ENCODE assay signal across 7 cellular contexts in the genomic region with DNA sequence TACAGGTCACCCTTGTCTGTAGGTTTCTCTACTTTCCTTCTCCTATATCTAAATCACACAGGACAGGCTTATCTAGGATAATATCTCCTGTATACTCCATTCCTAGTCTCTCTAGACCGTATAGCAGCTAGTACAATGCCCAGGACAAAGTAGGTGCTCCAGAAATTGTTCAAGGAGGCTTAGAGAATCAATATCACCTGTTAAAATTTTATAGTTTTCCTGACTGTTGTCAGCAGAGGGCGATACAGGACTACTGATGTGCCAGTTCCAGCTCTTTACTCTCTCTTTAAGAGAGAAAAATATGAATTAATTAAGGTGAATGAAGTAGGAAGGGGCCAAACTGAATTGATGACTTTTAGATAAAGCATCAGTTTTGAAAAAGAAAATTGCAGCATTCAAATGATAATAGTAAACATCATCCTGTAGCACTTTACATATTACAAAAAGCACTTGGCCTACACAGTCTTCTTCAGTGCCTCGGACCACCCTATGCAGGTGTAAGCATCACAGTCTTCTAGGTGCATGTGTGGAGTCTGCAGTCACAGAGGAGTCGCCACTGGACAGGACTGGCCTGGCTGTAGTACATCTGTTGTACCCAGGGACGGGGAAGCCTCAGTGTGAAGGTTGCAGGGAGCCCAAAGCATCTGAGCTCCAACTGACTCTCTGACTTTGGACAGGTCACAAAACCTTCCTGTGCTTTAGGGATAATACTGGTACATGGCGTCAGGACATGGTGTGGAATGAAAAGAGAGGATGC.
DNase-seq lines count a peak whose midpoint lies in the region; ATAC-seq, FAIRE-seq and TF ChIP-seq lines count a peak whose summit lies in the region.

No MANE protein-coding gene starts in this region.

- H2AFZ ChIP-seq in mammary epithelial cell (ENCODE audit: low read depth, low read length) (no peak overlapping the region), HepG2 (ENCODE audit: low read length) (no peak overlapping the region)

- WGBS in mammary epithelial cell (ENCODE audit: low coverage, missing lambda C conversion rate): 41% methylated on average over 6 of the region's 6 CpGs
- WGBS in HepG2 (ENCODE audit: low lambda C conversion rate): 14% methylated on average over 6 of the region's 6 CpGs
- WGBS in tibial nerve, 2 donors: 39 to 42% methylated on average over 6 of the region's 6 CpGs

- H3K4me2 ChIP-seq in mammary epithelial cell (ENCODE audit: insufficient read depth, low read depth, low read length) (no peak overlapping the region), HepG2 (ENCODE audit: low read depth, low read length) (peak overlapping the region; percentile 55)

- H3K27me3 ChIP-seq in RWPE2 (ENCODE audit: insufficient read depth, poor library complexity, severe bottlenecking): no peaks in the 10 kb centered on the region
- no peaks in the 10 kb centered on the region for H3K27me3 ChIP-seq in mammary epithelial cell (ENCODE audit: insufficient read depth, low read length)
- H3K27me3 ChIP-seq in HepG2 (ENCODE audit: control insufficient read depth in 1 of 2, insufficient read depth in 2 of 2, low read length in 2 of 2): no peaks in the 10 kb centered on the region
- H3K27me3 ChIP-seq in tibial nerve: no peaks in the 10 kb centered on the region

- H3K4me1 ChIP-seq in RWPE2 (ENCODE audit: insufficient read depth, poor library complexity, severe bottlenecking) (no peaks in the 10 kb centered on the region), mammary epithelial cell (ENCODE audit: insufficient read depth, low read length) (peaks cover 3% of the 10 kb centered on the region), HepG2 (ENCODE audit: insufficient read depth, low read length) (peaks cover 11% of the 10 kb centered on the region), tibial nerve (peaks cover 0 to 10% (median 2%) of the 10 kb centered on the region in 4 donors)

- TF ChIP-seq EP300 in HepG2 (IDR thresholded peaks at IDR 0.05; ENCODE audit: low read depth in 2 of 2, low read length in 2 of 2) (no peak), HepG2 (CRISPR knock-in tag; IDR thresholded peaks at IDR 0.05; ENCODE audit: borderline replicate concordance) (no peak), tibial nerve (IDR thresholded peaks at IDR 0.05) (no peak)

- intact Hi-C loops in mammary epithelial cell (cut with micrococcal nuclease) (loop anchor here (1.0 to 2.0 kb wide), 8 partner anchors 59 to 906 kb away; a partner anchor contains a TSS), HepG2 (cut with micrococcal nuclease; ENCODE audit: unreplicated experiment) (loop anchor here (1.0 kb wide), 4 partner anchors 247 to 795 kb away; no protein-coding TSS in a partner anchor)

- CTCF ChIA-PET in mammary epithelial cell (lab: Charles Lee; ENCODE audit: low non-redundant PET) (interaction anchor here (0.7 to 1.3 kb wide), 4 partner anchors 56 to 660 kb away, joined by 3 to 16 read pairs (median 4); no protein-coding TSS in a partner anchor), HepG2 (lab: Yijun Ruan, JAX; ENCODE audit: low intra/inter-chr PET ratio, low total read pairs) (interaction anchor here (0.8 to 2.6 kb wide), 6 partner anchors 250 to 907 kb away, joined by 3 to 22 read pairs (median 5); no protein-coding TSS in a partner anchor)

- in situ Hi-C loops in mammary epithelial cell (cut with MboI; ENCODE audit: low sequenced_read_pairs in 2 of 2) (loop anchor here (10.0 to 25.0 kb wide), 4 partner anchors 448 to 798 kb away; no protein-coding TSS in a partner anchor), HepG2 (cut with HindIII; ENCODE audit: extremely low pct_ligation_motif_present, low pct_unique_long_range_greater_than_20kb) (loop anchor here (5.0 kb wide), 1 partner anchor 663 kb away; no protein-coding TSS in a partner anchor)

- H3K36me3 ChIP-seq in RWPE2 (ENCODE audit: low read depth) (no peaks in the 10 kb centered on the region), mammary epithelial cell (ENCODE audit: insufficient read depth, low read length) (no peaks in the 10 kb centered on the region), HepG2 (replicated peaks in 1 of 2; ENCODE audit: control insufficient read depth in 1 of 2, insufficient read depth in 2 of 2, low read length in 2 of 2) (no peaks in the 10 kb centered on the region), tibial nerve (no peaks in the 10 kb centered on the region)

- FAIRE-seq in HepG2 (lab: Jason Lieb, UNC): peak; percentile 28

- dilution Hi-C loops in mammary epithelial cell (cut with HindIII; ENCODE audit: low sequenced_read_pairs): no loop called here

- H3K4me3 ChIP-seq in RWPE2 (ENCODE audit: severe bottlenecking) (no peak overlapping the region), mammary epithelial cell (replicated peaks in 1 of 3; ENCODE audit: insufficient read depth in 1 of 3, low read depth in 2 of 3, low read length in 3 of 3) (no peak overlapping the region), HepG2 (replicated peaks in 1 of 3; ENCODE audit: insufficient read depth in 1 of 3, low read depth in 2 of 3, low read length in 3 of 3) (no peak overlapping the region), tibial nerve (no peak overlapping the region)

- ATAC-seq in RWPE2 (ENCODE audit: low read depth) (peak; percentile 70), HepG2 (peak; percentile 80), GM18498 (IDR thresholded peaks at IDR 0.05; ENCODE audit: unreplicated experiment) (no peak)

- H3K9me3 ChIP-seq in RWPE2 (ENCODE audit: severe bottlenecking) (no peaks in the 10 kb centered on the region), mammary epithelial cell (replicated peaks; ENCODE audit: insufficient read depth, low read length) (no peaks in the 10 kb centered on the region), HepG2 (ENCODE audit: low read length) (no peaks in the 10 kb centered on the region), tibial nerve (no peaks in the 10 kb centered on the region)

- DNase-seq in EL (peak; percentile 56), KG1 (lab: John Stamatoyannopoulos, UW) (peak; percentile 29), RWPE2 (ENCODE audit: low spot score) (no peak), mammary epithelial cell (no peak), HepG2 (ENCODE audit: low spot score) (peak; percentile 43), tibial nerve (ENCODE audit: low spot score in 2 of 2) (peak in 1 of 2 donors; percentile 47)

- TF ChIP-seq POLR2A in HepG2 (IDR thresholded peaks at IDR 0.05; ENCODE audit: insufficient read depth in 1 of 2, low read depth in 2 of 2, low read length in 2 of 2) (no peak), tibial nerve (IDR thresholded peaks at IDR 0.05) (no peak)

- TF ChIP-seq RAD21 in HepG2 (CRISPR knock-in tag; IDR thresholded peaks at IDR 0.05): peak; percentile 71

- H3K27ac ChIP-seq in RWPE2 (ENCODE audit: poor library complexity, severe bottlenecking): no peak overlapping the region
- H3K27ac ChIP-seq in mammary epithelial cell (ENCODE audit: insufficient read depth, low read depth, low read length): no peak overlapping the region
- H3K27ac ChIP-seq in HepG2 (ENCODE audit: extremely low read length, insufficient read depth, low read length): no peak overlapping the region
- H3K27ac ChIP-seq in tibial nerve: no peak overlapping the region

- no peak overlapping the region for H3K9ac ChIP-seq in mammary epithelial cell (ENCODE audit: insufficient read depth, low read length)
- no peak overlapping the region for H3K9ac ChIP-seq in HepG2 (ENCODE audit: insufficient read depth, low read depth, low read length)

- H3K79me2 ChIP-seq in mammary epithelial cell (ENCODE audit: insufficient read depth, low read length) (no peaks in the 10 kb centered on the region), HepG2 (ENCODE audit: insufficient read depth, low read length) (no peaks in the 10 kb centered on the region)

- no peaks in the 10 kb centered on the region for H4K20me1 ChIP-seq in mammary epithelial cell (ENCODE audit: insufficient read depth, low read length)
- no peaks in the 10 kb centered on the region for H4K20me1 ChIP-seq in HepG2 (ENCODE audit: insufficient read depth, low read length)

- TF ChIP-seq CTCF in RWPE2 (IDR thresholded peaks at IDR 0.05; ENCODE audit: poor library complexity, severe bottlenecking) (peak; percentile 91), mammary epithelial cell (conservative IDR thresholded peaks at IDR 0.05 in 1 of 2, IDR thresholded peaks at IDR 0.05 in 1 of 2; ENCODE audit: extremely low read depth in 1 of 2, insufficient read depth in 1 of 2, low read depth in 1 of 2, low read length in 2 of 2) (peak; percentile 46 to 61), HepG2 (CRISPR knock-in tag; IDR thresholded peaks at IDR 0.05) (peak; percentile 68), tibial nerve (IDR thresholded peaks at IDR 0.05) (peak; percentile 50 to 72 (median 69))

- POLR2A ChIA-PET in HepG2 (lab: Yijun Ruan, JAX): interaction anchor here (0.8 kb wide), 1 partner anchor 79 kb away, joined by 3 read pairs; no protein-coding TSS in a partner anchor

- BruUV-seq in mammary epithelial cell (replicated peaks; lab: Mats Ljungman, UMichigan) (no TSS peak), HepG2 (replicated peaks; lab: Mats Ljungman, UMichigan) (no TSS peak)

TF ChIP-seq in HepG2, 621 proteins besides CTCF, POLR2A, EP300 and RAD21:
- TF ChIP-seq ZNF891 (CRISPR knock-in tag; IDR thresholded peaks at IDR 0.05): no peak
- TF ChIP-seq STAG1 (CRISPR knock-in tag; IDR thresholded peaks at IDR 0.05): peak; percentile 89
- TF ChIP-seq SMC3 (IDR thresholded peaks at IDR 0.05; ENCODE audit: low read length): peak; percentile 76

Comparison
In these comparisons a context has a peak if more than half of its experiments do, and no peak if none do; other contexts are left out.
1. DNase-seq: peak in EL (single experiment), KG1 (single experiment) and HepG2 (single experiment); none in RWPE2 (single experiment) and mammary epithelial cell (single experiment).
2. Peak in every context shown above with its lines, with median percentiles within 50 percentile points of each other: CTCF ChIP-seq.